8 cellular contexts compared by ENCODE assay signal in genomic region chr4:119212964-119213606, GRCh38. TPM values are rescaled to one million over a fixed set of nuclear protein-coding genes. Genes with fewer than 3 reads are reported as not detected.
DNase-seq lines count a peak whose midpoint lies in the region; ATAC-seq and TF ChIP-seq lines count a peak whose summit lies in the region.

No MANE protein-coding gene starts in this region.

- H4K20me1 ChIP-seq in osteoblast (ENCODE audit: insufficient read depth, low read length) = no peaks in the 10 kb centered on the region

- DNase-seq in H4 (ENCODE audit: low spot score) (peak; percentile 93), LHCN-M2 (ENCODE audit: low read depth) (peak; percentile 96), SK-MEL-5 (ENCODE audit: low read depth, low spot score) (peak; percentile 71), Right ventricle myocardium inferior (ENCODE audit: missing footprints) (peak; percentile 93), osteoblast (ENCODE audit: insufficient read length, low spot score, missing footprints) (peak; percentile 89), tibial artery (peak; percentile 95 to 96)

- no peaks in the 10 kb centered on the region for H3K36me3 ChIP-seq in ES-I3 (ENCODE audit: insufficient read depth, low read length)
- peaks cover 8% of the 10 kb centered on the region for H3K36me3 ChIP-seq in osteoblast (ENCODE audit: insufficient read depth, low read length)
- H3K36me3 ChIP-seq in tibial artery = peaks cover 0 to 17% (median 7%) of the 10 kb centered on the region in 3 donors

- TF ChIP-seq CTCF in osteoblast (IDR thresholded peaks at IDR 0.05; ENCODE audit: extremely low read depth, low read depth, low read length) (peak; percentile 37), tibial artery (IDR thresholded peaks at IDR 0.05) (no peak)

- H3K4me3 ChIP-seq in osteoblast (ENCODE audit: insufficient read depth, low read length) (peak overlapping the region; percentile 87), tibial artery (peak overlapping the region; percentile 81 to 89)

- peak overlapping the region; percentile 94 for H3K27ac Mint-ChIP-seq in activated naive CD8-positive, alpha-beta T cell

- intact Hi-C loops in Right ventricle myocardium inferior (cut with DNase I) (loop anchor here (2.0 to 10.0 kb wide), 4 partner anchors 36 to 168 kb away; no protein-coding TSS in a partner anchor), tibial artery (cut with DNase I; ENCODE audit: low total_unique reads) (loop anchor here (5.0 to 10.0 kb wide), 3 partner anchors 108 to 236 kb away; no protein-coding TSS in a partner anchor)

- H3K27me3 ChIP-seq in osteoblast (ENCODE audit: insufficient read depth, low read length) (no peaks in the 10 kb centered on the region), tibial artery (no peaks in the 10 kb centered on the region)

- H3K79me2 ChIP-seq in osteoblast (ENCODE audit: insufficient read depth, low read length) = peaks cover 50% of the 10 kb centered on the region

- peak overlapping the region; percentile 97 for H3K27ac ChIP-seq in osteoblast (ENCODE audit: low read depth, low read length)
- H3K27ac ChIP-seq in tibial artery = peak overlapping the region; percentile 97 to 98

- peak overlapping the region; percentile 94 for H2AFZ ChIP-seq in osteoblast (ENCODE audit: low read length)

- no peaks in the 10 kb centered on the region for H3K27me3 Mint-ChIP-seq in activated naive CD8-positive, alpha-beta T cell

- H3K9me3 Mint-ChIP-seq in activated naive CD8-positive, alpha-beta T cell (ENCODE audit: low read depth) = no peaks in the 10 kb centered on the region

- ATAC-seq in Right ventricle myocardium inferior = peak; percentile 90

- H3K9me3 ChIP-seq in ES-I3 (ENCODE audit: control insufficient read depth, insufficient read depth, low read length) = no peaks in the 10 kb centered on the region
- H3K9me3 ChIP-seq in osteoblast (ENCODE audit: low read depth, low read length) = no peaks in the 10 kb centered on the region
- no peaks in the 10 kb centered on the region for H3K9me3 ChIP-seq in tibial artery

- H3K36me3 Mint-ChIP-seq in activated naive CD8-positive, alpha-beta T cell = peaks cover 8% of the 10 kb centered on the region

- in situ Hi-C loops in SK-MEL-5 (cut with HindIII; ENCODE audit: low pct_unique_long_range_greater_than_20kb, low sequenced_read_pairs) = no loop called here

- H3K9ac ChIP-seq in ES-I3 (ENCODE audit: low read depth, low read length) = peak overlapping the region; percentile 85

- H3K4me1 Mint-ChIP-seq in activated naive CD8-positive, alpha-beta T cell (ENCODE audit: low read depth) = peaks cover 64% of the 10 kb centered on the region

- peaks cover 28% of the 10 kb centered on the region for H3K4me1 ChIP-seq in ES-I3 (ENCODE audit: insufficient read depth, low read length)
- peaks cover 30% of the 10 kb centered on the region for H3K4me1 ChIP-seq in osteoblast (ENCODE audit: insufficient read depth, low read length)
- peaks cover 0 to 32% (median 0%) of the 10 kb centered on the region in 4 donors for H3K4me1 ChIP-seq in tibial artery

- peak overlapping the region; percentile 98 for H3K4me3 Mint-ChIP-seq in activated naive CD8-positive, alpha-beta T cell

- peak overlapping the region; percentile 99 for H3K4me2 ChIP-seq in osteoblast (ENCODE audit: insufficient read depth, low read length)

RNA-seq across cellular contexts. Expression of gene USP53, which starts 0.6 kb away (rescaled TPM):
- 2.8 and 6.7 TPM in 2 replicates for total RNA-seq in H4 (2014; rRNA removed; shearing (Covaris generic))
- 22.9 and 30.7 TPM in 2 replicates for total RNA-seq in LHCN-M2 (2014; rRNA removed)
- 3.0 TPM for polyA plus RNA-seq in LHCN-M2 (2012)
- total RNA-seq in SK-MEL-5 (2014; rRNA removed; shearing (Covaris generic)) = 12.6 and 13.1 TPM in 2 replicates
- polyA plus RNA-seq in SK-MEL-5 (2015; cell fraction: cytosol; rRNA removed) = 12.1 and 20.1 TPM in 2 replicates
- 30.0 and 36.7 TPM in 2 replicates for polyA plus RNA-seq in SK-MEL-5 (2015; cell fraction: nucleus; rRNA removed)
- 32.8 TPM for total RNA-seq in Right ventricle myocardium inferior
- 61.9 and 70.7 TPM in 2 replicates for total RNA-seq in osteoblast

Comparison
In these comparisons a context has a peak if more than half of its experiments do, and no peak if none do; other contexts are left out.
1. Peak in every context shown above with its lines: DNase-seq, ATAC-seq, H3K4me3 ChIP-seq and H3K27ac ChIP-seq.